ENCODE assay signal across 27 cellular contexts in the genomic region with DNA sequence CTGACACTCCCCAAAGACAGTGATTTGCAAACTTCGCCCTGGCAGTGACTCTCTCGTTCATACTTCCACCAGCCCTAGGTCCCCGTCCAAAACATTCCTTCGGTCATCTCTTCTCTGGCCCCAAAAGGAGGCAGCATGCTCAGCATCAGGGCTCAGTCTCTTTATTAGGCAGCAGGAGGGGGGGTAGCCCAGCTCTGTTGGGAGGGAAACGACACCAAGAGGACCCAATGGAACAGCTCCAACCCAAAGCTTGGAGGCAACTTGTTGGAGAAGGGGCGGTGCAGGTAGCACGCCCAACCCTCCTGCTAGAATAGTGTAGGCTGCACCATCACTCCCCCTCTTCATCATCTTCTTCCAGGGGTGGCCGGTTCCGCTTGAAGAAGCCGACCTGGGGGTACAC. TPM values are rescaled to one million over a fixed set of nuclear protein-coding genes. Genes with fewer than 3 reads are reported as not detected.
"Had no signal": no experiment of that assay in that cellular context is flagged by ENCODE, and none has a peak within 500 bp of the region (broad histone marks: within the 10 kb centered on the region; RNA-seq: fewer than 3 reads in every experiment).

No MANE protein-coding gene starts in this region.

- H3K27ac ChIP-seq: colonic mucosa, esophagus squamous epithelium, heart right ventricle, lower lobe of right lung, neutrophil, parathyroid adenoma, right atrium auricular region, testis, tibial artery, upper lobe of left lung had no signal

- H3K27me3 ChIP-seq: colonic mucosa, right atrium auricular region, testis, upper lobe of left lung had no signal

- H3K36me3 Mint-ChIP-seq: naive thymus-derived CD8-positive, alpha-beta T cell; stimulated activated effector memory CD8-positive, alpha-beta T cell treated with anti-CD3 and anti-CD28 coated beads, Interleukin-12 subunit alpha, Interleukin-12 subunit beta, amount 100 ng/mL, for 72 hours had no signal

- H3K9me3 Mint-ChIP-seq: dendritic cell treated with granulocyte-macrophage colony-stimulating factor and Interleukin-4, amounts not matched to agents 40 ng/mL and 50 ng/mL, for 4 days; naive thymus-derived CD8-positive, alpha-beta T cell; stimulated activated effector memory CD8-positive, alpha-beta T cell treated with anti-CD3 and anti-CD28 coated beads, Interleukin-12 subunit alpha, Interleukin-12 subunit beta, amount 100 ng/mL, for 72 hours had no signal

- H3K4me3 Mint-ChIP-seq: dendritic cell treated with granulocyte-macrophage colony-stimulating factor and Interleukin-4, amounts not matched to agents 40 ng/mL and 50 ng/mL, for 4 days; naive thymus-derived CD8-positive, alpha-beta T cell; nephron progenitor cell; stimulated activated effector memory CD8-positive, alpha-beta T cell treated with anti-CD3 and anti-CD28 coated beads, Interleukin-12 subunit alpha, Interleukin-12 subunit beta, amount 100 ng/mL, for 72 hours had no signal

- H2AFZ ChIP-seq: parathyroid adenoma had no signal

- H3K4me3 ChIP-seq: colonic mucosa, esophagus squamous epithelium, heart right ventricle, lower lobe of right lung, right atrium auricular region, testis, tibial artery, upper lobe of left lung had no signal

- H3K36me3 ChIP-seq: colonic mucosa, esophagus squamous epithelium, heart right ventricle, lower lobe of right lung, neutrophil, right atrium auricular region, tibial artery, upper lobe of left lung had no signal

- H3K9ac ChIP-seq: parathyroid adenoma had no signal

- ATAC-seq: heart right ventricle; left ventricle myocardium superior; lower lobe of right lung; naive thymus-derived CD8-positive, alpha-beta T cell; sciatic nerve; stimulated activated effector memory CD8-positive, alpha-beta T cell treated with anti-CD3 and anti-CD28 coated beads, Interleukin-12 subunit alpha, Interleukin-12 subunit beta, amount 100 ng/mL, for 72 hours had no signal

- H3K9me3 ChIP-seq: colonic mucosa, esophagus squamous epithelium, heart right ventricle, lower lobe of right lung, neutrophil, right atrium auricular region, testis, tibial artery, upper lobe of left lung had no signal

- H3K27ac Mint-ChIP-seq: dendritic cell treated with granulocyte-macrophage colony-stimulating factor and Interleukin-4, amounts not matched to agents 40 ng/mL and 50 ng/mL, for 4 days; naive thymus-derived CD8-positive, alpha-beta T cell; nephron progenitor cell; progenitor cell of endocrine pancreas; stimulated activated effector memory CD8-positive, alpha-beta T cell treated with anti-CD3 and anti-CD28 coated beads, Interleukin-12 subunit alpha, Interleukin-12 subunit beta, amount 100 ng/mL, for 72 hours had no signal

- DNase-seq: colonic mucosa; effector CD8-positive, alpha-beta T cell; esophagus squamous epithelium; foreskin melanocyte; glutamatergic neuron; heart right ventricle; hippocampal formation; islet precursor cell; left ventricle myocardium superior; lower lobe of right lung; naive thymus-derived CD8-positive, alpha-beta T cell; nephron progenitor cell; stimulated activated CD4-positive, alpha-beta T cell treated with anti-CD3 and anti-CD28 coated beads, Interleukin-2, amount 100 ng/mL, for 24 hours; stimulated activated CD4-positive, alpha-beta T cell treated with anti-CD3 and anti-CD28 coated beads, Interleukin-4, amount 100 ng/mL, for 24 hours; stimulated activated naive CD4-positive, alpha-beta T cell treated with Interleukin-2 at 50 U/mL for 16 hours; substantia nigra; testis; tibial artery; upper lobe of left lung had no signal

- H3K79me2 ChIP-seq: parathyroid adenoma had no signal

- H3K4me1 ChIP-seq: colonic mucosa, tibial artery had no signal

RNA-seq across cellular contexts. Expression of gene ITGA2B, which starts 17.4 kb away (rescaled TPM):
- total RNA-seq: myocyte had no signal
- polyA plus RNA-seq: naive thymus-derived CD8-positive, alpha-beta T cell had no signal
